ENCODE assay signal across 11 cellular contexts in genomic region chr1:108316545-108316944, GRCh38.
A peak's percentile ranks its signal among the peaks of the same experiment; 100 is the strongest.
DNase-seq lines count a peak whose midpoint lies in the region; ATAC-seq, FAIRE-seq and TF ChIP-seq lines count a peak whose summit lies in the region.
"Had no signal": no experiment of that assay in that cellular context is flagged by ENCODE, and none has a peak within 500 bp of the region (broad histone marks: within the 10 kb centered on the region; RNA-seq: fewer than 3 reads in every experiment).

No MANE protein-coding gene starts in this region.

- no peaks in the 10 kb centered on the region for H3K9me1 ChIP-seq in K562 (ENCODE audit: control insufficient read depth, insufficient read depth, low read length)

- H3K9me3 ChIP-seq in K562 (replicated peaks; ENCODE audit: control insufficient read depth, insufficient read depth, low read depth, low read length) (no peaks in the 10 kb centered on the region), sigmoid colon (no peaks in the 10 kb centered on the region)

- TF ChIP-seq RAD21 in K562 (CRISPR knock-in tag; conservative IDR thresholded peaks at IDR 0.05 in 1 of 2, IDR thresholded peaks at IDR 0.05 in 1 of 2), result 0 out of 4 replicates have a peak, but pooled peaks of 1 of the 2 experiments have one; percentile 15

- H3K4me1 Mint-ChIP-seq in HFFc6 (ENCODE audit: low read depth), result no peaks in the 10 kb centered on the region
- H3K4me1 Mint-ChIP-seq in activated T-helper 2 cell treated with anti-CD3 and anti-CD28 coated beads, Interferon-gamma antibody, Interleukin-2, Interleukin-4, amounts not matched to agents 10 μg/mL and 5 μg/mL and 100 μg/mL, durations not matched to agents 14 hours and 24 hours and 36 hours (ENCODE audit: low read depth), result no peaks in the 10 kb centered on the region

- H3K27me3 Mint-ChIP-seq in HFFc6 (ENCODE audit: insufficient read depth), result peaks cover 2% of the 10 kb centered on the region; the same call in 1 of the 2 replicates
- peaks cover 36% of the 10 kb centered on the region for H3K27me3 Mint-ChIP-seq in activated T-helper 2 cell treated with anti-CD3 and anti-CD28 coated beads, Interferon-gamma antibody, Interleukin-2, Interleukin-4, amounts not matched to agents 10 μg/mL and 5 μg/mL and 100 μg/mL, durations not matched to agents 14 hours and 24 hours and 36 hours (ENCODE audit: low read depth)

- H3K79me2 ChIP-seq in K562 (ENCODE audit: control insufficient read depth, insufficient read depth, low read length), result peaks cover 16% of the 10 kb centered on the region; the same call in 1 of the 3 replicates

- no peaks in the 10 kb centered on the region for H3K36me3 Mint-ChIP-seq in HFFc6 (ENCODE audit: low read depth)
- no peaks in the 10 kb centered on the region for H3K36me3 Mint-ChIP-seq in activated T-helper 2 cell treated with anti-CD3 and anti-CD28 coated beads, Interferon-gamma antibody, Interleukin-2, Interleukin-4, amounts not matched to agents 10 μg/mL and 5 μg/mL and 100 μg/mL, durations not matched to agents 14 hours and 24 hours and 36 hours (ENCODE audit: low read depth)

- no TSS peak for BruUV-seq in K562 (replicated peaks; lab: Mats Ljungman, UMichigan)

- POLR2A ChIA-PET in K562 (lab: Yijun Ruan, JAX), result no interaction called here

- H3K27ac ChIP-seq in K562 (ENCODE audit: extremely low read depth, low read depth, low read length), result no peak overlapping the region
- H3K27ac ChIP-seq in sigmoid colon, result no peak overlapping the region

- H3K4me3 ChIP-seq in K562, result no peak overlapping the region
- H3K4me3 ChIP-seq in sigmoid colon, result no peak overlapping the region

- no peak for FAIRE-seq in K562 (lab: Jason Lieb, UNC)

- WGBS in K562 (ENCODE audit: insufficient coverage, low coverage, missing lambda C conversion rate), result 100% methylated on average over 1 of the region's 1 CpG
- 69 to 78% methylated on average over 1 of the region's 1 CpG for WGBS in sigmoid colon, 2 donors

- TF ChIP-seq EP300 in K562 (IDR thresholded peaks at IDR 0.05; ENCODE audit: low read length) (no peak), sigmoid colon (IDR thresholded peaks at IDR 0.05) (no peak)

- no peaks in the 10 kb centered on the region for H4K20me1 ChIP-seq in K562 (replicated peaks; ENCODE audit: control insufficient read depth, insufficient read depth, low read length)

- H3K4me3 Mint-ChIP-seq in HFFc6, result no peak overlapping the region
- no peak overlapping the region for H3K4me3 Mint-ChIP-seq in activated T-helper 2 cell treated with anti-CD3 and anti-CD28 coated beads, Interferon-gamma antibody, Interleukin-2, Interleukin-4, amounts not matched to agents 10 μg/mL and 5 μg/mL and 100 μg/mL, durations not matched to agents 14 hours and 24 hours and 36 hours (ENCODE audit: low read depth)
- H3K4me3 Mint-ChIP-seq: activated CD8-positive, alpha-beta T cell treated with anti-CD3 and anti-CD28 coated beads, Interleukin-2, amount 10 ng/mL, durations not matched to agents 7 days and 5 days had no signal

- H2AFZ ChIP-seq in K562 (ENCODE audit: low read depth, low read length), result no peak overlapping the region

- TF ChIP-seq CTCF in HFFc6 (IDR thresholded peaks at IDR 0.05) (peak; percentile 65), K562 (IDR thresholded peaks at IDR 0.05 in 2 of 3, conservative IDR thresholded peaks at IDR 0.05 in 1 of 3; ENCODE audit: insufficient read depth in 2 of 3, low read depth in 1 of 3, low read length in 3 of 3) (peak in 1 of 3 experiments; percentile 16; a peak in 1 of 6 replicates), sigmoid colon (IDR thresholded peaks at IDR 0.05) (no peak)

- peaks cover 3% of the 10 kb centered on the region; the same call in 2 of the 3 replicates for H3K36me3 ChIP-seq in K562 (ENCODE audit: control insufficient read depth, insufficient read depth, low read length)
- no peaks in the 10 kb centered on the region for H3K36me3 ChIP-seq in sigmoid colon

- in situ Hi-C loops in K562 (cut with MboI), result no loop called here

- intact Hi-C loops in K562 (cut with micrococcal nuclease), result no loop called here
- intact Hi-C loops in activated T-helper 2 cell treated with anti-CD3 and anti-CD28 coated beads, Interferon-gamma antibody, Interleukin-2, Interleukin-4, amounts not matched to agents 10 μg/mL and 5 μg/mL and 100 μg/mL, durations not matched to agents 14 hours and 24 hours and 36 hours (cut with micrococcal nuclease), result no loop called here
- intact Hi-C loops in sigmoid colon (cut with DNase I), result no loop called here

- H3K27ac Mint-ChIP-seq in HFFc6, result no peak overlapping the region
- H3K27ac Mint-ChIP-seq in activated T-helper 2 cell treated with anti-CD3 and anti-CD28 coated beads, Interferon-gamma antibody, Interleukin-2, Interleukin-4, amounts not matched to agents 10 μg/mL and 5 μg/mL and 100 μg/mL, durations not matched to agents 14 hours and 24 hours and 36 hours, result no peak overlapping the region
- H3K27ac Mint-ChIP-seq: activated CD8-positive, alpha-beta T cell treated with anti-CD3 and anti-CD28 coated beads, Interleukin-2, amount 10 ng/mL, durations not matched to agents 7 days and 5 days had no signal

- no peaks in the 10 kb centered on the region for H3K4me1 ChIP-seq in K562 (replicated peaks in 1 of 2; ENCODE audit: control insufficient read depth in 2 of 2, insufficient read depth in 2 of 2, low read length in 2 of 2)
- no peaks in the 10 kb centered on the region for H3K4me1 ChIP-seq in sigmoid colon

- H3K9me3 Mint-ChIP-seq in HFFc6, result no peaks in the 10 kb centered on the region
- H3K9me3 Mint-ChIP-seq in activated T-helper 2 cell treated with anti-CD3 and anti-CD28 coated beads, Interferon-gamma antibody, Interleukin-2, Interleukin-4, amounts not matched to agents 10 μg/mL and 5 μg/mL and 100 μg/mL, durations not matched to agents 14 hours and 24 hours and 36 hours, result no peaks in the 10 kb centered on the region

- H3K4me2 ChIP-seq in K562 (ENCODE audit: insufficient read depth, low read length), result no peak overlapping the region

- DNase-seq in AG20443 (ENCODE audit: low spot score), result peak; percentile 18
- peak; percentile 17 for DNase-seq in HFFc6
- DNase-seq in K562 (ENCODE audit: extremely low read depth in 1 of 4, low spot score in 3 of 4), result no peak
- DNase-seq in left lobe of liver (ENCODE audit: low spot score), result no peak
- DNase-seq in effector CD8-positive, alpha-beta T cell (lab: John Stamatoyannopoulos, UW), result no peak
- DNase-seq in activated T-helper 2 cell treated with anti-CD3 and anti-CD28 coated beads, Interferon-gamma antibody, Interleukin-2, Interleukin-4, amounts not matched to agents 10 μg/mL and 5 μg/mL and 100 μg/mL, durations not matched to agents 14 hours and 24 hours and 36 hours (ENCODE audit: low spot score), result no peak
- DNase-seq in sigmoid colon, result no peak
- DNase-seq: activated CD8-positive, alpha-beta T cell treated with anti-CD3 and anti-CD28 coated beads, Interleukin-2, amount 10 ng/mL, durations not matched to agents 7 days and 5 days; amniotic stem cell; midbrain had no signal

- ATAC-seq in K562 (peak; percentile 28; the same call in 1 of the 3 replicates), left lobe of liver (peak; percentile 51), GM19455 (IDR thresholded peaks at IDR 0.05; ENCODE audit: unreplicated experiment) (no peak)
- ATAC-seq: activated CD8-positive, alpha-beta T cell treated with anti-CD3 and anti-CD28 coated beads, Interleukin-2, amount 10 ng/mL, durations not matched to agents 7 days and 5 days had no signal

- TF ChIP-seq POLR2A in K562 (conservative IDR thresholded peaks at IDR 0.05) (0 out of 2 replicates have a peak, but pooled peaks have one; percentile 6), sigmoid colon (IDR thresholded peaks at IDR 0.05) (no peak)

- CTCF ChIA-PET in K562 (lab: Yijun Ruan, JAX; ENCODE audit: low intra/inter-chr PET ratio), result no interaction called here

- H3K27me3 ChIP-seq in K562 (ENCODE audit: control insufficient read depth in 2 of 2, insufficient read depth in 2 of 2, low read length in 2 of 2), result no peaks in the 10 kb centered on the region
- H3K27me3 ChIP-seq in sigmoid colon, result no peaks in the 10 kb centered on the region

- H3K9ac ChIP-seq in K562 (ENCODE audit: insufficient read depth in 1 of 2, low read depth in 2 of 2, low read length in 2 of 2), result no peak overlapping the region

TF ChIP-seq in K562, 482 proteins besides CTCF, POLR2A, EP300 and RAD21 (continues in another document):
- TF ChIP-seq TBL1XR1 (IDR thresholded peaks at IDR 0.05; ENCODE audit: low read length in 2 of 2) (no peak), SIN3A (IDR thresholded peaks at IDR 0.05; ENCODE audit: borderline replicate concordance in 2 of 2, control insufficient read depth in 1 of 2, low read depth in 2 of 2, low read length in 2 of 2) (no peak), CREB1 (IDR thresholded peaks at IDR 0.05) (no peak), CREB1 (CRISPR knock-in tag; IDR thresholded peaks at IDR 0.05) (no peak), ILK (tag; IDR thresholded peaks at IDR 0.05; ENCODE audit: borderline replicate concordance, low read depth) (no peak), ZNF143 (CRISPR knock-in tag; IDR thresholded peaks at IDR 0.05) (no peak), ZNF655 (CRISPR knock-in tag; IDR thresholded peaks at IDR 0.05) (no peak), EZH2 (IDR thresholded peaks at IDR 0.05; ENCODE audit: borderline replicate concordance, low read depth, low read length) (no peak), ETS2 (tag; IDR thresholded peaks at IDR 0.05; ENCODE audit: borderline replicate concordance, poor library complexity, severe bottlenecking) (no peak), CCNT2 (IDR thresholded peaks at IDR 0.05; ENCODE audit: borderline replicate concordance, extremely low read depth, insufficient read length, low read depth, low read length) (no peak)

Comparison
In these comparisons a context has a peak if more than half of its experiments do, and no peak if none do; other contexts are left out.
1. DNase-seq: peak in AG20443 (single experiment) and HFFc6 (single experiment); none in K562 (0 of 4), left lobe of liver (single experiment), effector CD8-positive, alpha-beta T cell (single experiment), activated T-helper 2 cell treated with anti-CD3 and anti-CD28 coated beads, Interferon-gamma antibody, Interleukin-2, Interleukin-4, amounts not matched to agents 10 μg/mL and 5 μg/mL and 100 μg/mL, durations not matched to agents 14 hours and 24 hours and 36 hours (single experiment) and sigmoid colon (single experiment).